Comparison of ENCODE assay signal across 13 cellular contexts in genomic region chr1:227298532-227299174, GRCh38. TPM values are rescaled to one million over a fixed set of nuclear protein-coding genes. Genes with fewer than 3 reads are reported as not detected.
A peak's percentile ranks its signal among the peaks of the same experiment; 100 is the strongest.
DNase-seq lines count a peak whose midpoint lies in the region; ATAC-seq, FAIRE-seq and TF ChIP-seq lines count a peak whose summit lies in the region.
"Had no signal": no experiment of that assay in that cellular context is flagged by ENCODE, and none has a peak within 500 bp of the region (broad histone marks: within the 10 kb centered on the region; RNA-seq: fewer than 3 reads in every experiment).

No MANE protein-coding gene starts in this region.

- 43% methylated on average over 2 of the region's 2 CpGs for WGBS in K562 (ENCODE audit: insufficient coverage, low coverage, missing lambda C conversion rate)
- WGBS in hepatocyte (ENCODE audit: low lambda C conversion rate, missing lambda C conversion rate) = 77% methylated on average over 2 of the region's 2 CpGs

- H3K27me3 ChIP-seq in KMS-11 (ENCODE audit: insufficient read depth, low read depth) (no peaks in the 10 kb centered on the region), K562 (ENCODE audit: control insufficient read depth in 2 of 2, insufficient read depth in 2 of 2, low read length in 2 of 2) (no peaks in the 10 kb centered on the region), hepatocyte (no peaks in the 10 kb centered on the region), thoracic aorta (replicated peaks; ENCODE audit: insufficient read depth) (no peaks in the 10 kb centered on the region)
- no peaks in the 10 kb centered on the region for H3K27me3 ChIP-seq in effector memory CD4-positive, alpha-beta T cell (replicated peaks; ENCODE audit: control insufficient read depth, insufficient read depth, low read length, poor library complexity, severe bottlenecking)

- peak; percentile 70 for ATAC-seq in K562
- ATAC-seq in thoracic aorta (ENCODE audit: insufficient number of reproducible peaks, low FRiP score, low read depth) = no peak

- FAIRE-seq in K562 (lab: Jason Lieb, UNC) = peak; percentile 58

- TF ChIP-seq POLR2A in K562 (conservative IDR thresholded peaks at IDR 0.05) = no peak

- H4K20me1 ChIP-seq in KMS-11 (ENCODE audit: insufficient read depth) = no peaks in the 10 kb centered on the region
- H4K20me1 ChIP-seq in K562 (replicated peaks; ENCODE audit: control insufficient read depth, insufficient read depth, low read length) = no peaks in the 10 kb centered on the region
- H4K20me1 ChIP-seq in hepatocyte (ENCODE audit: insufficient read depth, poor library complexity, severe bottlenecking) = peaks cover 3% of the 10 kb centered on the region

- peak overlapping the region; percentile 21 for H3K4me2 ChIP-seq in KMS-11
- 0 out of 2 replicates have a peak overlapping the region, but pooled peaks have one; percentile 4 for H3K4me2 ChIP-seq in K562 (ENCODE audit: insufficient read depth, low read length)
- peak overlapping the region; percentile 52 for H3K4me2 ChIP-seq in hepatocyte

- in situ Hi-C loops in K562 (cut with MboI) (no loop called here), GM13977 (cut with MboI; ENCODE audit: low pct_unique_long_range_greater_than_20kb, low sequenced_read_pairs, unreplicated experiment) (no loop called here)

- CTCF ChIA-PET in K562 (lab: Yijun Ruan, JAX; ENCODE audit: low intra/inter-chr PET ratio) = no interaction called here

- TF ChIP-seq RAD21 in K562 (CRISPR knock-in tag; conservative IDR thresholded peaks at IDR 0.05 in 1 of 2, IDR thresholded peaks at IDR 0.05 in 1 of 2) = no peak

- H3K36me3 ChIP-seq in KMS-11 (ENCODE audit: insufficient read depth) = no peaks in the 10 kb centered on the region
- peaks cover 13% of the 10 kb centered on the region; the same call in 2 of the 3 replicates for H3K36me3 ChIP-seq in K562 (ENCODE audit: control insufficient read depth, insufficient read depth, low read length)
- no peaks in the 10 kb centered on the region for H3K36me3 ChIP-seq in hepatocyte (replicated peaks; ENCODE audit: insufficient read depth, low read depth)
- H3K36me3 ChIP-seq in thoracic aorta = no peaks in the 10 kb centered on the region
- no peaks in the 10 kb centered on the region for H3K36me3 ChIP-seq in effector memory CD4-positive, alpha-beta T cell (ENCODE audit: control insufficient read depth, insufficient read depth, low read length)

- no peak for TF ChIP-seq EP300 in K562 (IDR thresholded peaks at IDR 0.05; ENCODE audit: low read length)

- H3K4me3 ChIP-seq in KMS-11 (IDR thresholded peaks at IDR 0.05; ENCODE audit: insufficient read depth, low read depth, low read length) = no peak overlapping the region
- no peak overlapping the region for H3K4me3 ChIP-seq in K562
- no peak overlapping the region for H3K4me3 ChIP-seq in hepatocyte
- H3K4me3 ChIP-seq in thoracic aorta = peak overlapping the region; percentile 50
- H3K4me3 ChIP-seq in effector memory CD4-positive, alpha-beta T cell (ENCODE audit: insufficient read depth, low read depth, low read length, poor library complexity, severe bottlenecking) = no peak overlapping the region

- no peaks in the 10 kb centered on the region for H3K9me2 ChIP-seq in hepatocyte (replicated peaks; ENCODE audit: insufficient read depth)

- no peaks in the 10 kb centered on the region for H3K9me1 ChIP-seq in K562 (ENCODE audit: control insufficient read depth, insufficient read depth, low read length)

- DNase-seq in K562 (ENCODE audit: extremely low read depth in 1 of 4, low spot score in 3 of 4) (peak in 1 of 4 experiments; percentile 42), hepatocyte (ENCODE audit: low spot score) (no peak), thoracic aorta (ENCODE audit: low spot score) (no peak), cerebellar nuclear complex (lab: John Stamatoyannopoulos, UW) (no peak), GM13977 (ENCODE audit: low spot score) (no peak), NCI-H345 treated with DMSO at 0.1 percent for 48 hours (lab: John Stamatoyannopoulos, UW; ENCODE audit: unreplicated experiment) (no peak)
- DNase-seq in effector memory CD4-positive, alpha-beta T cell = no peak
- DNase-seq: activated CD4-positive, alpha-beta T cell treated with anti-CD3 and anti-CD28 coated beads, Interleukin-2, amount 10 ng/mL, durations not matched to agents 24 days and 14 days; activated effector memory CD4-positive, alpha-beta T cell treated with anti-CD3 and anti-CD28 coated beads, Interleukin-2, amount 50 U/mL, for 16 hours; DMS53; NCI-H2029; stimulated activated CD4-positive, alpha-beta T cell treated with anti-CD3 and anti-CD28 coated beads, Interleukin-2, amount 100 ng/mL, for 48 hours had no signal

- POLR2A ChIA-PET in K562 (lab: Yijun Ruan, JAX) = interaction anchor here (0.8 to 5.1 kb wide), 5 partner anchors 8 to 20 kb away, joined by 3 to 39 read pairs (median 5); partner anchors contain the start of gene CDC42BPA

- intact Hi-C loops in K562 (cut with micrococcal nuclease) = no loop called here

- no TSS peak for BruUV-seq in K562 (replicated peaks; lab: Mats Ljungman, UMichigan)

- no peaks in the 10 kb centered on the region for H3K79me2 ChIP-seq in KMS-11 (ENCODE audit: insufficient read depth, low read depth)
- peaks cover 96% of the 10 kb centered on the region for H3K79me2 ChIP-seq in K562 (ENCODE audit: control insufficient read depth, insufficient read depth, low read length)
- H3K79me2 ChIP-seq in hepatocyte = peaks cover 91% of the 10 kb centered on the region

- TF ChIP-seq CTCF in KMS-11 (conservative IDR thresholded peaks at IDR 0.05; ENCODE audit: low read depth, low read length) = no peak
- TF ChIP-seq CTCF in K562 (IDR thresholded peaks at IDR 0.05 in 2 of 3, conservative IDR thresholded peaks at IDR 0.05 in 1 of 3; ENCODE audit: insufficient read depth in 2 of 3, low read depth in 1 of 3, low read length in 3 of 3) = no peak
- TF ChIP-seq CTCF in hepatocyte (IDR thresholded peaks at IDR 0.05; ENCODE audit: poor library complexity) = no peak
- no peak for TF ChIP-seq CTCF in thoracic aorta (IDR thresholded peaks at IDR 0.05)
- no peak for TF ChIP-seq CTCF in GM13977 (IDR thresholded peaks at IDR 0.05; ENCODE audit: extremely low read depth, insufficient read depth, missing control alignments)

- H3K9ac ChIP-seq in KMS-11 (no peak overlapping the region), K562 (ENCODE audit: insufficient read depth in 1 of 2, low read depth in 2 of 2, low read length in 2 of 2) (peak overlapping the region in 1 of 2 experiments; percentile 57; a peak in 2 of 4 replicates)

- H3K27ac ChIP-seq in KMS-11 (no peak overlapping the region), K562 (ENCODE audit: extremely low read depth, low read depth, low read length) (peak overlapping the region; percentile 42; the same call in 2 of the 3 replicates), hepatocyte (peak overlapping the region; percentile 32), thoracic aorta (peak overlapping the region; percentile 51 to 53)
- H3K27ac ChIP-seq in effector memory CD4-positive, alpha-beta T cell (ENCODE audit: insufficient read depth, low read length, poor library complexity, severe bottlenecking) = no peak overlapping the region

- H3K9me3 ChIP-seq in K562 (replicated peaks; ENCODE audit: control insufficient read depth, insufficient read depth, low read depth, low read length) = no peaks in the 10 kb centered on the region; the same call in 1 of the 2 replicates
- no peaks in the 10 kb centered on the region for H3K9me3 ChIP-seq in hepatocyte (ENCODE audit: low read depth)
- no peaks in the 10 kb centered on the region for H3K9me3 ChIP-seq in thoracic aorta
- H3K9me3 ChIP-seq in effector memory CD4-positive, alpha-beta T cell (ENCODE audit: control insufficient read depth, low read length) = no peaks in the 10 kb centered on the region

- no peak overlapping the region for H2AFZ ChIP-seq in KMS-11 (ENCODE audit: low read depth)
- no peak overlapping the region for H2AFZ ChIP-seq in K562 (ENCODE audit: low read depth, low read length)
- H2AFZ ChIP-seq in hepatocyte = no peak overlapping the region

- H3K4me1 ChIP-seq in KMS-11 (ENCODE audit: low read depth, poor library complexity, severe bottlenecking) (peaks cover 14% of the 10 kb centered on the region), K562 (replicated peaks in 1 of 2; ENCODE audit: control insufficient read depth in 2 of 2, insufficient read depth in 2 of 2, low read length in 2 of 2) (peaks cover 3 to 17% of the 10 kb centered on the region in 2 experiments; a peak in 2 of 5 replicates), hepatocyte (ENCODE audit: insufficient read depth) (peaks cover 8% of the 10 kb centered on the region), thoracic aorta (ENCODE audit: control insufficient read depth in 1 of 2, low read depth in 2 of 2) (peaks cover 6 to 23% of the 10 kb centered on the region in 2 donors)
- H3K4me1 ChIP-seq in effector memory CD4-positive, alpha-beta T cell (ENCODE audit: control insufficient read depth, insufficient read depth, low read length, poor library complexity, severe bottlenecking) = no peaks in the 10 kb centered on the region

TF ChIP-seq in K562, 482 proteins besides CTCF, POLR2A, EP300 and RAD21 (continues in another document):
- peak; percentile 24; the same call in 1 of the 2 replicates for TF ChIP-seq TCF3 (CRISPR knock-in tag; IDR thresholded peaks at IDR 0.05)

RNA-seq across cellular contexts. Expression of gene CDC42BPA, which starts 19.6 kb away (rescaled TPM):
- total RNA-seq in K562 (2011; cell fraction: chromatin; rRNA removed; ENCODE audit: low replicate concordance) = 57.9 and 301 TPM in 2 replicates
- total RNA-seq in K562 (2011; cell fraction: nucleolus; rRNA removed) = 30.5 and 47.2 TPM in 2 replicates
- 88.9 and 189 TPM in 2 replicates for total RNA-seq in K562 (2011; cell fraction: nucleoplasm; rRNA removed)
- total RNA-seq in K562 (2014; rRNA removed) = 41.1 and 57.4 TPM in 2 replicates
- total RNA-seq in K562 (2014; rRNA removed; fragmentation: Illumina TruSeq; extraction: Trizol) = 69.8 and 76.9 TPM in 2 replicates
- total RNA-seq in K562 (2015; rRNA removed; fragmentation: Illumina TruSeq; extraction: Trizol) = 73.9 and 77.5 TPM in 2 replicates
- total RNA-seq in K562 (2021) = 49.8 and 54.9 TPM in 2 replicates
- polyA plus RNA-seq in K562 (2011; rRNA removed) = 27.7 and 44.1 TPM in 2 replicates
- 16.9 and 17.7 TPM in 2 replicates for polyA plus RNA-seq in K562 (2011; cell fraction: cytosol; rRNA removed)
- polyA plus RNA-seq in K562 (2011; cell fraction: nucleus; rRNA removed) = 29.4 and 39.0 TPM in 2 replicates
- 25.7 and 29.0 TPM in 2 replicates for polyA plus RNA-seq in K562 (2012)
- polyA plus RNA-seq in K562 (2014; fragmentation: Illumina TruSeq; extraction: Trizol) = 31.6 and 34.5 TPM in 2 replicates
- polyA plus RNA-seq in K562 (2014; fragmentation: Nextera tagmentation; extraction: Ambion mirVana) = 10 to 100 TPM in 1 of 2 experiments, 1 to 10 TPM in 1; 8.0 to 52.1 TPM
- 27.0 and 27.4 TPM in 2 replicates for polyA plus RNA-seq in K562 (2014; rRNA removed)
- 164 and 196 TPM in 2 replicates for polyA minus RNA-seq in K562 (2011; rRNA and poly(A)+ RNA removed)
- polyA minus RNA-seq in K562 (2011; cell fraction: cytosol; rRNA and poly(A)+ RNA removed) = 34.5 and 62.7 TPM in 2 replicates
- polyA minus RNA-seq in K562 (2011; cell fraction: nucleus; rRNA and poly(A)+ RNA removed) = 138 and 164 TPM in 2 replicates
- total RNA-seq in hepatocyte = 40.9 and 41.9 TPM in 2 replicates
- polyA plus RNA-seq in hepatocyte = 24.5 and 28.7 TPM in 2 replicates
- total RNA-seq in thoracic aorta = 10 to 100 TPM; 62.4 to 89.7 TPM

Comparison
In these comparisons a context has a peak if more than half of its experiments do, and no peak if none do; other contexts are left out.
1. H3K27ac ChIP-seq: peak in K562 (single experiment), hepatocyte (single experiment) and thoracic aorta (2 of 2); none in KMS-11 (single experiment) and effector memory CD4-positive, alpha-beta T cell (single experiment).
2. Peak in every context shown above with its lines, with median percentiles within 50 percentile points of each other: H3K4me2 ChIP-seq.